In genomic region chr4:171017596-171017995, GRCh38 we compare ENCODE assay signal across 13 cellular contexts.
"Had no signal": no experiment of that assay in that cellular context is flagged by ENCODE, and none has a peak within 500 bp of the region (broad histone marks: within the 10 kb centered on the region; RNA-seq: fewer than 3 reads in every experiment).

No MANE protein-coding gene starts in this region.

- H3K27me3 ChIP-seq: cardiac muscle cell, upper lobe of right lung had no signal

- H3K4me1 ChIP-seq: upper lobe of right lung had no signal

- H3K36me3 ChIP-seq: cardiac muscle cell, upper lobe of right lung had no signal

- FAIRE-seq: endometrium had no signal

- ATAC-seq: activated CD4-positive, CD25-positive, alpha-beta regulatory T cell treated with anti-CD3 and anti-CD28 coated beads, Interleukin-2, amount 50 U/mL, for 24 hours; activated T-helper 17 cell treated with anti-CD3 and anti-CD28 coated beads, Interleukin-2, amount 50 U/mL, for 72 hours; esophagus mucosa; sciatic nerve; stimulated activated naive CD8-positive, alpha-beta T cell treated with anti-CD3 and anti-CD28 coated beads, Interleukin-15, amount 100 ng/mL, for 72 hours; upper lobe of right lung had no signal

- H3K27ac ChIP-seq: cardiac muscle cell, upper lobe of right lung had no signal

- H3K9me3 ChIP-seq: upper lobe of right lung had no signal

- DNase-seq: activated naive CD4-positive, alpha-beta T cell treated with Interleukin-2 at 50 U/mL for 16 hours; aorta; foreskin fibroblast; kidney glomerular epithelial cell; nephron progenitor cell; stimulated activated naive CD8-positive, alpha-beta T cell treated with anti-CD3 and anti-CD28 coated beads, Interleukin-15, amount 100 ng/mL, for 72 hours; upper lobe of right lung had no signal

- H3K4me3 ChIP-seq: cardiac muscle cell, upper lobe of right lung had no signal
